Comparison of ENCODE assay signal across 27 cellular contexts in genomic region chr20:35632539-35633115, GRCh38. TPM values are rescaled to one million over a fixed set of nuclear protein-coding genes. Genes with fewer than 3 reads are reported as not detected.
DNase-seq lines count a peak whose midpoint lies in the region; ATAC-seq and TF ChIP-seq lines count a peak whose summit lies in the region.
"Had no signal": no experiment of that assay in that cellular context is flagged by ENCODE, and none has a peak within 500 bp of the region (broad histone marks: within the 10 kb centered on the region; RNA-seq: fewer than 3 reads in every experiment).

No MANE protein-coding gene starts in this region.

- no peaks in the 10 kb centered on the region for H3K9me3 ChIP-seq in cardiac muscle cell (ENCODE audit: low read depth)
- H3K9me3 ChIP-seq: BE2C, SJCRH30, stomach had no signal

- peak overlapping the region; percentile 62 for H3K27ac ChIP-seq in cardiac muscle cell
- H3K27ac ChIP-seq in GM23338 (ENCODE audit: low read depth), result no peak overlapping the region
- H3K27ac ChIP-seq: SJCRH30, stomach, VCaP had no signal

- peaks cover 7% of the 10 kb centered on the region for H3K27me3 Mint-ChIP-seq in GM23338 (ENCODE audit: insufficient read depth, low read depth, poor library complexity)
- H3K27me3 Mint-ChIP-seq: activated CD4-positive, alpha-beta T cell treated with anti-CD3 and anti-CD28 coated beads for 36 hours had no signal

- H3K27me3 ChIP-seq in cardiac muscle cell (no peaks in the 10 kb centered on the region), GM23338 (ENCODE audit: insufficient read depth) (no peaks in the 10 kb centered on the region)
- H3K27me3 ChIP-seq: BE2C, SJCRH30, stomach had no signal

- H3K9me2 ChIP-seq in GM23338 (ENCODE audit: insufficient read depth), result no peaks in the 10 kb centered on the region

- intact Hi-C loops in Right ventricle myocardium inferior (cut with DNase I), result no loop called here

- H4K20me1 ChIP-seq in GM23338 (replicated peaks; ENCODE audit: insufficient read depth), result peaks cover 24% of the 10 kb centered on the region

- H3K4me3 ChIP-seq in cardiac muscle cell (no peak overlapping the region), GM23338 (no peak overlapping the region)
- H3K4me3 ChIP-seq: SJCRH30, stomach had no signal

- no peak overlapping the region for H3K4me3 Mint-ChIP-seq in GM23338
- H3K4me3 Mint-ChIP-seq in stimulated activated effector memory CD8-positive, alpha-beta T cell treated with anti-CD3 and anti-CD28 coated beads, Interleukin-12 subunit alpha, Interleukin-12 subunit beta, amount 100 ng/mL, for 72 hours, result no peak overlapping the region
- H3K4me3 Mint-ChIP-seq: activated CD4-positive, alpha-beta T cell treated with anti-CD3 and anti-CD28 coated beads for 36 hours; activated naive CD4-positive, alpha-beta T cell treated with anti-CD3 and anti-CD28 coated beads for 36 hours; activated T-cell treated with anti-CD3 and anti-CD28 coated beads, Interleukin-2, amount 50 U/mL, for 4 hours; neural crest cell had no signal

- no peak overlapping the region for H3K4me2 ChIP-seq in GM23338

- no peaks in the 10 kb centered on the region for H3K9me3 Mint-ChIP-seq in GM23338
- no peaks in the 10 kb centered on the region for H3K9me3 Mint-ChIP-seq in stimulated activated effector memory CD8-positive, alpha-beta T cell treated with anti-CD3 and anti-CD28 coated beads, Interleukin-12 subunit alpha, Interleukin-12 subunit beta, amount 100 ng/mL, for 72 hours
- H3K9me3 Mint-ChIP-seq: activated naive CD4-positive, alpha-beta T cell treated with anti-CD3 and anti-CD28 coated beads for 36 hours; activated T-cell treated with anti-CD3 and anti-CD28 coated beads, Interleukin-2, amount 50 U/mL, for 4 hours; neural crest cell had no signal

- H2AFZ ChIP-seq in GM23338, result no peak overlapping the region

- H3K27ac Mint-ChIP-seq in GM23338, result peak overlapping the region; percentile 48
- peak overlapping the region; percentile 24 for H3K27ac Mint-ChIP-seq in stimulated activated effector memory CD8-positive, alpha-beta T cell treated with anti-CD3 and anti-CD28 coated beads, Interleukin-12 subunit alpha, Interleukin-12 subunit beta, amount 100 ng/mL, for 72 hours

- H3F3A ChIP-seq in GM23338 (replicated peaks; ENCODE audit: low read depth), result no peaks in the 10 kb centered on the region

- DNase-seq in cardiac muscle cell (ENCODE audit: low read depth in 1 of 2, low spot score in 1 of 2) (no peak), Right ventricle myocardium inferior (ENCODE audit: missing footprints) (no peak), GM23338 (ENCODE audit: low spot score) (no peak), left lobe of liver (ENCODE audit: low spot score) (peak; percentile 26), NCI-H1930 (lab: John Stamatoyannopoulos, UW) (no peak)
- DNase-seq in stimulated activated effector memory CD8-positive, alpha-beta T cell treated with anti-CD3 and anti-CD28 coated beads, Interleukin-12 subunit alpha, Interleukin-12 subunit beta, amount 100 ng/mL, for 72 hours (ENCODE audit: low spot score in 2 of 2), result no peak
- DNase-seq: ACHN; activated CD4-positive, alpha-beta T cell treated with anti-CD3 and anti-CD28 coated beads for 36 hours; activated naive CD4-positive, alpha-beta T cell treated with anti-CD3 and anti-CD28 coated beads for 36 hours; activated T-cell treated with anti-CD3 and anti-CD28 coated beads, Interleukin-2, amount 50 U/mL, for 4 hours; BE2C; Calu3; DMS79 treated with DMSO at 0.1 percent for 48 hours; GF-D8; hypothalamus; Karpas-422; left cardiac atrium; NCI-H1436; right cardiac atrium; SJCRH30; stimulated activated CD4-positive, alpha-beta T cell treated with anti-CD3 and anti-CD28 coated beads, Interleukin-1b, Interleukin-23, amount 100 ng/mL, for 48 hours; stomach; T1000 had no signal

- peaks cover 9% of the 10 kb centered on the region for H3K4me1 ChIP-seq in cardiac muscle cell (ENCODE audit: low read depth)
- no peaks in the 10 kb centered on the region for H3K4me1 ChIP-seq in GM23338 (ENCODE audit: insufficient read depth)
- H3K4me1 ChIP-seq: BE2C, SJCRH30 had no signal

- H3K36me3 Mint-ChIP-seq in GM23338 (ENCODE audit: low read depth), result peaks cover 32% of the 10 kb centered on the region
- peaks cover 57% of the 10 kb centered on the region for H3K36me3 Mint-ChIP-seq in stimulated activated effector memory CD8-positive, alpha-beta T cell treated with anti-CD3 and anti-CD28 coated beads, Interleukin-12 subunit alpha, Interleukin-12 subunit beta, amount 100 ng/mL, for 72 hours

- H3K79me2 ChIP-seq in GM23338 (replicated peaks; ENCODE audit: insufficient read depth), result peaks cover 37% of the 10 kb centered on the region

- ATAC-seq in Right ventricle myocardium inferior (no peak), GM23338 (no peak), left lobe of liver (no peak), GM21723 (IDR thresholded peaks at IDR 0.05; ENCODE audit: unreplicated experiment) (no peak)
- no peak for ATAC-seq in stimulated activated effector memory CD8-positive, alpha-beta T cell treated with anti-CD3 and anti-CD28 coated beads, Interleukin-12 subunit alpha, Interleukin-12 subunit beta, amount 100 ng/mL, for 72 hours
- ATAC-seq: activated CD4-positive, alpha-beta T cell treated with anti-CD3 and anti-CD28 coated beads for 36 hours; activated T-cell treated with anti-CD3 and anti-CD28 coated beads, Interleukin-2, amount 50 U/mL, for 4 hours; HCT116; left cardiac atrium had no signal

- no peak for TF ChIP-seq CTCF in cardiac muscle cell (IDR thresholded peaks at IDR 0.05; ENCODE audit: low read depth, low read length)
- no peak for TF ChIP-seq CTCF in GM23338 (conservative IDR thresholded peaks at IDR 0.05; ENCODE audit: low read depth in 2 of 2)

- peaks cover 29% of the 10 kb centered on the region for H3K36me3 ChIP-seq in cardiac muscle cell
- peaks cover 17% of the 10 kb centered on the region for H3K36me3 ChIP-seq in GM23338 (ENCODE audit: insufficient read depth)

- H3K4me1 Mint-ChIP-seq in GM23338, result no peaks in the 10 kb centered on the region
- H3K4me1 Mint-ChIP-seq in stimulated activated effector memory CD8-positive, alpha-beta T cell treated with anti-CD3 and anti-CD28 coated beads, Interleukin-12 subunit alpha, Interleukin-12 subunit beta, amount 100 ng/mL, for 72 hours, result peaks cover 33% of the 10 kb centered on the region
- H3K4me1 Mint-ChIP-seq: neural crest cell had no signal

TF ChIP-seq in GM23338, 12 proteins besides CTCF, POLR2A, EP300 and RAD21 (continues in another document):
- no peak for TF ChIP-seq ZNF114 (CRISPR knock-in tag; IDR thresholded peaks at IDR 0.05)

RNA-seq across cellular contexts. Expression of gene SPAG4, which starts 17.0 kb away (rescaled TPM):
- total RNA-seq in cardiac muscle cell, result 12.8 and 44.6 TPM in 2 replicates
- 27.9 and 107 TPM in 2 replicates for polyA plus RNA-seq in cardiac muscle cell
- 1.6 TPM for total RNA-seq in Right ventricle myocardium inferior
- 0.39 and 2.7 TPM in 2 replicates for total RNA-seq in GM23338 (2014; rRNA removed; shearing (Covaris generic))
- polyA plus RNA-seq in GM23338 (2016; fragmentation: Nextera tagmentation; extraction: Ambion mirVana), result 2.9 and 3.8 TPM in 2 replicates
- total RNA-seq in left lobe of liver, result 4.7 TPM

RNA-seq across cellular contexts. Expression of gene CPNE1, which starts 32.1 kb away (rescaled TPM):
- total RNA-seq in cardiac muscle cell (172 and 355 TPM in 2 replicates), Right ventricle myocardium inferior (49.6 TPM), left lobe of liver (42.3 TPM)
- polyA plus RNA-seq in cardiac muscle cell (225 and 377 TPM in 2 replicates), GM23338 (2016; fragmentation: Nextera tagmentation; extraction: Ambion mirVana) (196 and 221 TPM in 2 replicates)
- 158 and 189 TPM in 2 replicates for total RNA-seq in GM23338 (2014; rRNA removed; shearing (Covaris generic))

RNA-seq across cellular contexts. Expression of gene RBM12, which starts 32.1 kb away (rescaled TPM):
- total RNA-seq in cardiac muscle cell (38.5 and 43.3 TPM in 2 replicates), Right ventricle myocardium inferior (41.4 TPM), left lobe of liver (19.3 TPM)
- polyA plus RNA-seq in cardiac muscle cell (28.8 and 29.1 TPM in 2 replicates), GM23338 (2016; fragmentation: Nextera tagmentation; extraction: Ambion mirVana) (21.0 and 22.3 TPM in 2 replicates)
- 81.3 and 82.2 TPM in 2 replicates for total RNA-seq in GM23338 (2014; rRNA removed; shearing (Covaris generic))
